In genomic region chr9:90142580-90142979, GRCh38 we compare ENCODE assay signal across 8 cellular contexts.
DNase-seq lines count a peak whose midpoint lies in the region; ATAC-seq, FAIRE-seq and TF ChIP-seq lines count a peak whose summit lies in the region.

No MANE protein-coding gene starts in this region.

- CTCF ChIA-PET in PC-3 (lab: Charles Lee): interaction anchor here (0.6 kb wide), 1 partner anchor 1372 kb away, joined by 11 read pairs; no protein-coding TSS in a partner anchor

- H3K27me3 ChIP-seq in PC-3 (ENCODE audit: low read length): peaks cover 8% of the 10 kb centered on the region; the same call in 1 of the 2 replicates

- no peak overlapping the region for H3K27ac ChIP-seq in PC-3 (ENCODE audit: low read length)

- H3K4me3 ChIP-seq in Jurkat, Clone E6-1 (ENCODE audit: low read length): no peak overlapping the region
- no peak overlapping the region for H3K4me3 ChIP-seq in PC-3 (ENCODE audit: low read length)

- H3K4me2 ChIP-seq in PC-3 (ENCODE audit: low read length): no peak overlapping the region

- no peaks in the 10 kb centered on the region for H3K79me2 ChIP-seq in PC-3 (ENCODE audit: low read length)

- TF ChIP-seq CTCF in D721Med (IDR thresholded peaks at IDR 0.05; ENCODE audit: insufficient read depth, missing control alignments): peak; percentile 62
- TF ChIP-seq CTCF in PC-3 (conservative IDR thresholded peaks at IDR 0.05; ENCODE audit: low read depth, low read length): peak; percentile 66

- intact Hi-C loops in PC-3 (cut with micrococcal nuclease): loop anchor here (10.0 kb wide), 1 partner anchor 732 kb away; no protein-coding TSS in a partner anchor

- H3F3A ChIP-seq in PC-3 (ENCODE audit: low read length, unreplicated experiment): no peaks in the 10 kb centered on the region

- peak; percentile 89 for FAIRE-seq in D721Med (lab: Jason Lieb, UNC)

- H4K20me1 ChIP-seq in PC-3 (ENCODE audit: low read length): no peaks in the 10 kb centered on the region

- no peaks in the 10 kb centered on the region for H3K9me3 ChIP-seq in PC-3 (ENCODE audit: low read length)

- H3K9me2 ChIP-seq in PC-3 (replicated peaks; ENCODE audit: low read length): no peaks in the 10 kb centered on the region

- BruUV-seq in PC-3 (replicated peaks; lab: Mats Ljungman, UMichigan): no TSS peak

- ATAC-seq in PC-3 (no peak), HG02885 (IDR thresholded peaks at IDR 0.05; ENCODE audit: poor library complexity, unreplicated experiment) (no peak)

- H3K36me3 ChIP-seq in PC-3 (ENCODE audit: low read depth, low read length): no peaks in the 10 kb centered on the region

- H3K9ac ChIP-seq in PC-3 (ENCODE audit: low read length): no peak overlapping the region

- POLR2A ChIA-PET in PC-3 (lab: Charles Lee; ENCODE audit: unreplicated experiment): no interaction called here

- no peak overlapping the region for H2AFZ ChIP-seq in PC-3 (ENCODE audit: low read length)

- DNase-seq in D721Med (ENCODE audit: insufficient read length, low spot score) (no peak), PC-3 (peak; percentile 52), inferior parietal cortex (ENCODE audit: extremely low spot score) (peak; percentile 68), hepatic stellate cell (ENCODE audit: low spot score) (no peak)
- DNase-seq in Jurkat, Clone E6-1 (ENCODE audit: low read depth, low spot score): peak; percentile 59
- peak; percentile 53 for DNase-seq in activated naive CD4-positive, alpha-beta T cell treated with anti-CD3 and anti-CD28 coated beads, Interleukin-2, amount 50 U/mL, for 16 hours
- peak; percentile 36 for DNase-seq in stimulated activated CD4-positive, alpha-beta T cell treated with anti-CD3 and anti-CD28 coated beads, Interleukin-2, amount 100 ng/mL, for 4 hours (ENCODE audit: low read depth)

- no peaks in the 10 kb centered on the region for H3K4me1 ChIP-seq in PC-3 (ENCODE audit: insufficient read depth, low read length)

Comparison
In these comparisons a context has a peak if more than half of its experiments do, and no peak if none do; other contexts are left out.
1. DNase-seq: peak in Jurkat, Clone E6-1 (single experiment), PC-3 (single experiment), activated naive CD4-positive, alpha-beta T cell treated with anti-CD3 and anti-CD28 coated beads, Interleukin-2, amount 50 U/mL, for 16 hours (single experiment), inferior parietal cortex (single experiment) and stimulated activated CD4-positive, alpha-beta T cell treated with anti-CD3 and anti-CD28 coated beads, Interleukin-2, amount 100 ng/mL, for 4 hours (single experiment); none in D721Med (single experiment) and hepatic stellate cell (single experiment).